In the genomic region with DNA sequence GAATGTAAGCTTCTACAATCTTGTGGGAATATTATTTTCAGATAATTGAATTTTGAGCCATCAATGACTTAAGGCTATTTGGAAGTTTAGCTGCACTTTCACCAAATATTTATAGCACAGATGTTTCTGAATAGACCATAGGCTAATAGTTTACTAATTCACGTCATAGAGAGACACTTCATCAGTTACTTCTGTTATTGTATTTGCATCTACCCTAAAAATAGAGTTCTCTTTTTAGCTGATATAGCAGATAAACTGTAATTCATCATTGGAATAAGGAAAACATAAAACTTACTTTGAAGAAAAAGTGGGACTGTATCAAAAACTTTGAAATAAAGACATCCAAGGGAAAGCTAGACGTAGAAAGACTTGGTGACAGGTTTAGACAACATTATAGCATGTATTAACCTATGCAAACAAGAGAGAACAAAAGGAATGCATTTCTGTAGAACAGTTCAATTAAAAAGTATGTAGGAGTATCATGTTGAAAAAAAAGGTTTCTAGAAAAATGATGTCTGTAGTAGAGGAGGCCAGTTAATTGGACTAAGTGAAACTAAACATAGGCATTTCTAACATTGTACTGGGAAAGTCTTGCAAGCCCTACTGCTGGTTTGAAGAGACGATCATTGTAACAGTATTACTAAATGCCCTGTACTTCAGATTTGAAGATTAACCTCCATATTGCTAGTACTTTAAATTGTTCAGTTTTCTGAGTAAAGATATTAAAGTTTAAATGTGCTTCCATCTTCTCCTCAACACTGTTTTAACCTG, we compare ENCODE assay signal across 32 cellular contexts.
DNase-seq lines count a peak whose midpoint lies in the region; TF ChIP-seq lines count a peak whose summit lies in the region.
"Had no signal": no experiment of that assay in that cellular context is flagged by ENCODE, and none has a peak within 500 bp of the region (broad histone marks: within the 10 kb centered on the region; RNA-seq: fewer than 3 reads in every experiment).

No MANE protein-coding gene starts in this region.

- H2BK12ac ChIP-seq in H9 (ENCODE audit: insufficient read length, low read depth, low read length) = no peak overlapping the region

- no peak overlapping the region for H4K91ac ChIP-seq in H9 (ENCODE audit: insufficient read length, low read depth, low read length)

- in situ Hi-C loops in mammary epithelial cell (cut with MboI; ENCODE audit: low sequenced_read_pairs in 2 of 2) = no loop called here

- H3K4ac ChIP-seq in H9 (ENCODE audit: low read depth, low read length) = no peak overlapping the region

- H3K4me2 ChIP-seq in mammary epithelial cell (ENCODE audit: insufficient read depth, low read depth, low read length) (peak overlapping the region; percentile 61), H9 (ENCODE audit: insufficient read depth, insufficient read length, low read length) (no peak overlapping the region)

- H3K36me3 Mint-ChIP-seq in MCF 10A (ENCODE audit: insufficient read depth, unreplicated experiment) = no peaks in the 10 kb centered on the region
- H3K36me3 Mint-ChIP-seq in H9 (ENCODE audit: insufficient read depth in 1 of 3, low read depth in 3 of 3) = peaks cover 0 to 4% (median 0%) of the 10 kb centered on the region in 3 experiments; a peak in 1 of 7 replicates

- H3K9ac ChIP-seq in mammary epithelial cell (ENCODE audit: insufficient read depth, low read length) (no peak overlapping the region), endocrine pancreas (ENCODE audit: control insufficient read depth, insufficient read depth, low read length) (no peak overlapping the region), H9 (ENCODE audit: extremely low read depth, insufficient read length, low read length) (no peak overlapping the region)

- BruUV-seq in mammary epithelial cell (replicated peaks; lab: Mats Ljungman, UMichigan) = TSS peak; percentile 1
- no TSS peak for BruUV-seq in MCF 10A (replicated peaks; lab: Mats Ljungman, UMichigan)

- no peak overlapping the region for H4K8ac ChIP-seq in H9 (replicated peaks; ENCODE audit: insufficient read length, low read depth, low read length)

- H2BK120ac ChIP-seq in H9 (ENCODE audit: low read depth, low read length, poor library complexity, severe bottlenecking) = no peak overlapping the region

- H2BK5ac ChIP-seq in H9 (ENCODE audit: insufficient read length, low read length) = no peak overlapping the region

- no peak overlapping the region for H3K27ac ChIP-seq in mammary epithelial cell (ENCODE audit: insufficient read depth, low read depth, low read length)
- H3K27ac ChIP-seq in thyroid gland = no peak overlapping the region
- no peak overlapping the region for H3K27ac ChIP-seq in H9 (ENCODE audit: insufficient read length, low read depth, low read length)
- H3K27ac ChIP-seq: cardiac muscle cell, colonic mucosa, heart left ventricle, neutrophil, prostate gland, SJCRH30, suprapubic skin had no signal

- H3K23me2 ChIP-seq in H9 (ENCODE audit: insufficient read length, low read depth, low read length, poor library complexity, severe bottlenecking) = no peaks in the 10 kb centered on the region

- no peak for TF ChIP-seq POLR2A in thyroid gland (IDR thresholded peaks at IDR 0.05)

- H3K27ac Mint-ChIP-seq in MCF 10A (ENCODE audit: low read depth, unreplicated experiment) (no peak overlapping the region), H9 (no peak overlapping the region)
- H3K27ac Mint-ChIP-seq: activated CD4-positive, alpha-beta memory T cell treated with anti-CD3 and anti-CD28 coated beads for 36 hours; activated naive CD8-positive, alpha-beta T cell; CD4-positive, CD25-positive, alpha-beta regulatory T cell had no signal

- intact Hi-C loops in mammary epithelial cell (cut with micrococcal nuclease) (no loop called here), MCF 10A (cut with micrococcal nuclease) (no loop called here), thyroid gland (cut with DNase I) (no loop called here)

- H3K23ac ChIP-seq in H9 (ENCODE audit: insufficient read length, low read depth, low read length) = no peak overlapping the region

- H3K27me3 Mint-ChIP-seq in MCF 10A (ENCODE audit: insufficient read depth, unreplicated experiment) = no peaks in the 10 kb centered on the region
- H3K27me3 Mint-ChIP-seq in H9 (ENCODE audit: low read depth) = no peaks in the 10 kb centered on the region
- H3K27me3 Mint-ChIP-seq: activated CD4-positive, alpha-beta memory T cell treated with anti-CD3 and anti-CD28 coated beads for 36 hours; activated naive CD8-positive, alpha-beta T cell; CD4-positive, CD25-positive, alpha-beta regulatory T cell had no signal

- H3K9me3 ChIP-seq in mammary epithelial cell (replicated peaks; ENCODE audit: insufficient read depth, low read length) = no peaks in the 10 kb centered on the region
- no peaks in the 10 kb centered on the region for H3K9me3 ChIP-seq in endocrine pancreas (ENCODE audit: control insufficient read depth, low read length)
- H3K9me3 ChIP-seq in thyroid gland = no peaks in the 10 kb centered on the region
- H3K9me3 ChIP-seq in H9 (ENCODE audit: control insufficient read depth, low read depth, low read length) = no peaks in the 10 kb centered on the region
- H3K9me3 ChIP-seq: colonic mucosa, heart left ventricle, neutrophil, prostate gland, SJCRH30, suprapubic skin had no signal

- H2BK15ac ChIP-seq in H9 (ENCODE audit: low read depth, low read length) = no peak overlapping the region

- dilution Hi-C loops in mammary epithelial cell (cut with HindIII; ENCODE audit: low sequenced_read_pairs) = no loop called here

- WGBS in mammary epithelial cell (ENCODE audit: low coverage, missing lambda C conversion rate) = 26% methylated on average over 3 of the region's 3 CpGs
- WGBS in thyroid gland, 2 donors = 80 to 83% methylated on average over 3 of the region's 3 CpGs
- WGBS in H9 (ENCODE audit: extremely low coverage, insufficient read length, low lambda C conversion rate) = no CpG with 5 or more reads among the region's 3 CpGs

- no peak for TF ChIP-seq CTCF in mammary epithelial cell (conservative IDR thresholded peaks at IDR 0.05 in 1 of 2, IDR thresholded peaks at IDR 0.05 in 1 of 2; ENCODE audit: extremely low read depth in 1 of 2, insufficient read depth in 1 of 2, low read depth in 1 of 2, low read length in 2 of 2)
- no peak for TF ChIP-seq CTCF in MCF 10A (IDR thresholded peaks at IDR 0.05; ENCODE audit: unreplicated experiment)
- no peak for TF ChIP-seq CTCF in LNCaP clone FGC (IDR thresholded peaks at IDR 0.05; ENCODE audit: control insufficient read depth, extremely low read depth, insufficient read depth)
- no peak for TF ChIP-seq CTCF in thyroid gland (IDR thresholded peaks at IDR 0.05)
- TF ChIP-seq CTCF in H9 (conservative IDR thresholded peaks at IDR 0.05) = no peak

- H3K79me2 ChIP-seq in mammary epithelial cell (ENCODE audit: insufficient read depth, low read length) (peaks cover 78% of the 10 kb centered on the region), H9 (ENCODE audit: insufficient read depth, low read length) (no peaks in the 10 kb centered on the region; the same call in 1 of the 2 replicates)

- no peak overlapping the region for H2AK5ac ChIP-seq in H9 (ENCODE audit: insufficient read length, low read length)

- H4K20me1 ChIP-seq in mammary epithelial cell (ENCODE audit: insufficient read depth, low read length) (peaks cover 2% of the 10 kb centered on the region), H9 (ENCODE audit: control insufficient read depth, insufficient read depth, insufficient read length) (no peaks in the 10 kb centered on the region)

- H3K4me1 Mint-ChIP-seq in MCF 10A (ENCODE audit: insufficient read depth, unreplicated experiment) (no peaks in the 10 kb centered on the region), H9 (peaks cover 8 to 16% of the 10 kb centered on the region in 2 experiments)

- no peak overlapping the region for H3K56ac ChIP-seq in H9 (ENCODE audit: insufficient read length, low read depth, low read length)

- H2AFZ ChIP-seq in mammary epithelial cell (ENCODE audit: low read depth, low read length) (no peak overlapping the region), H9 (ENCODE audit: low read length) (no peak overlapping the region)

- no peak overlapping the region for H3K4me3 Mint-ChIP-seq in MCF 10A (ENCODE audit: unreplicated experiment)
- H3K4me3 Mint-ChIP-seq in H9 = no peak overlapping the region
- H3K4me3 Mint-ChIP-seq: activated CD4-positive, alpha-beta memory T cell treated with anti-CD3 and anti-CD28 coated beads for 36 hours; activated naive CD8-positive, alpha-beta T cell had no signal

- no peaks in the 10 kb centered on the region for H3K4me1 ChIP-seq in mammary epithelial cell (ENCODE audit: insufficient read depth, low read length)
- H3K4me1 ChIP-seq in endocrine pancreas (ENCODE audit: control insufficient read depth, insufficient read depth, low read length) = peaks cover 46% of the 10 kb centered on the region
- peaks cover 9 to 48% of the 10 kb centered on the region in 2 donors for H3K4me1 ChIP-seq in thyroid gland
- H3K4me1 ChIP-seq in H9 (ENCODE audit: insufficient read depth, low read length) = no peaks in the 10 kb centered on the region
- H3K4me1 ChIP-seq: colonic mucosa, prostate gland had no signal

- H3T11ph ChIP-seq in H9 (ENCODE audit: low read length) = no peak overlapping the region

- H3K9me3 Mint-ChIP-seq in MCF 10A (ENCODE audit: unreplicated experiment) = no peaks in the 10 kb centered on the region
- no peaks in the 10 kb centered on the region for H3K9me3 Mint-ChIP-seq in H9
- H3K9me3 Mint-ChIP-seq: activated CD4-positive, alpha-beta memory T cell treated with anti-CD3 and anti-CD28 coated beads for 36 hours had no signal

- H3K14ac ChIP-seq in H9 (ENCODE audit: insufficient read depth, low read length) = no peak overlapping the region

- H4K5ac ChIP-seq in H9 (ENCODE audit: insufficient read length, low read depth, low read length) = no peak overlapping the region

- H3K18ac ChIP-seq in H9 (ENCODE audit: insufficient read length, low read depth, low read length) = no peak overlapping the region

- DNase-seq in mammary epithelial cell (no peak), MCF 10A (ENCODE audit: unreplicated experiment) (no peak), LNCaP clone FGC (ENCODE audit: low read depth) (no peak), thyroid gland (no peak), H9 (no peak)
- DNase-seq in activated T-cell treated with anti-CD3 and anti-CD28 coated beads, Interleukin-2, amount 50 U/mL, for 1 hour = no peak
- DNase-seq in stimulated activated CD4-positive, alpha-beta T cell treated with anti-CD3 and anti-CD28 coated beads, Interleukin-2, amount 100 ng/mL, for 24 hours = no peak
- DNase-seq: 8988T; activated CD4-positive, alpha-beta memory T cell treated with anti-CD3 and anti-CD28 coated beads for 36 hours; activated CD8-positive, alpha-beta memory T cell treated with anti-CD3 and anti-CD28 coated beads, Interleukin-2, amount 50 U/mL, for 48 hours; aorta; CD4-positive, CD25-positive, alpha-beta regulatory T cell; colonic mucosa; effector CD8-positive, alpha-beta T cell; EL; erythroblast; foreskin fibroblast; heart left ventricle; Karpas-422; kidney glomerular epithelial cell; NCI-H1092; NCI-H187; SJCRH30; stimulated activated CD4-positive, alpha-beta T cell treated with anti-CD3 and anti-CD28 coated beads, Interleukin-15, amount 100 ng/mL, for 24 hours; stimulated activated naive CD4-positive, alpha-beta T cell; T-helper 1 cell had no signal

- CTCF ChIA-PET in mammary epithelial cell (lab: Charles Lee; ENCODE audit: low non-redundant PET) = interaction anchor here (0.6 kb wide), 1 partner anchor 152 kb away, joined by 3 read pairs; no protein-coding TSS in a partner anchor
- CTCF ChIA-PET in MCF 10A (lab: Yijun Ruan, JAX) = interaction anchor here (0.7 to 1.0 kb wide), 3 partner anchors 9 to 83 kb away, joined by 3 to 5 read pairs (median 4); no protein-coding TSS in a partner anchor

- POLR2A ChIA-PET in MCF 10A (lab: Yijun Ruan, JAX) = interaction anchor here (0.6 to 0.9 kb wide), 3 partner anchors 19 to 483 kb away, joined by 3 read pairs; no protein-coding TSS in a partner anchor

- no peak overlapping the region for H2BK20ac ChIP-seq in H9 (ENCODE audit: low read depth, low read length, poor library complexity, severe bottlenecking)

- H3K79me1 ChIP-seq in H9 (ENCODE audit: insufficient read depth, low read depth, low read length, poor library complexity, severe bottlenecking) = peaks cover 4% of the 10 kb centered on the region

- H3K36me3 ChIP-seq in mammary epithelial cell (ENCODE audit: insufficient read depth, low read length) (no peaks in the 10 kb centered on the region), endocrine pancreas (ENCODE audit: control insufficient read depth, insufficient read depth, low read length) (no peaks in the 10 kb centered on the region), thyroid gland (no peaks in the 10 kb centered on the region)
- H3K36me3 ChIP-seq: cardiac muscle cell, colonic mucosa, heart left ventricle, neutrophil, prostate gland, SJCRH30, suprapubic skin had no signal

- H3K27me3 ChIP-seq in mammary epithelial cell (ENCODE audit: insufficient read depth, low read length) (no peaks in the 10 kb centered on the region), endocrine pancreas (ENCODE audit: control insufficient read depth, insufficient read depth, low read length) (no peaks in the 10 kb centered on the region), thyroid gland (no peaks in the 10 kb centered on the region), H9 (ENCODE audit: insufficient read depth, low read length) (no peaks in the 10 kb centered on the region)
- H3K27me3 ChIP-seq: cardiac muscle cell, colonic mucosa, heart left ventricle, neutrophil, SJCRH30, suprapubic skin had no signal

- H3K4me3 ChIP-seq in mammary epithelial cell (replicated peaks in 1 of 3; ENCODE audit: insufficient read depth in 1 of 3, low read depth in 2 of 3, low read length in 3 of 3) = no peak overlapping the region
- H3K4me3 ChIP-seq in LNCaP clone FGC (ENCODE audit: low read depth, low read length) = peak overlapping the region; percentile 23; the same call in 1 of the 2 replicates
- H3K4me3 ChIP-seq in endocrine pancreas (ENCODE audit: control insufficient read depth, insufficient read depth, low read length) = peak overlapping the region; percentile 71
- no peak overlapping the region for H3K4me3 ChIP-seq in thyroid gland (replicated peaks in 1 of 3)
- H3K4me3 ChIP-seq: cardiac muscle cell, colonic mucosa, heart left ventricle, prostate gland, SJCRH30, suprapubic skin had no signal

Comparison
In these comparisons a context has a peak if more than half of its experiments do, and no peak if none do; other contexts are left out.
1. H3K4me3 ChIP-seq: peak in LNCaP clone FGC (single experiment) and endocrine pancreas (single experiment); none in mammary epithelial cell (0 of 3) and thyroid gland (0 of 3).